ENCODE assay signal across 28 cellular contexts in genomic region chr18:53649621-53650020, GRCh38.
"Had no signal": no experiment of that assay in that cellular context is flagged by ENCODE, and none has a peak within 500 bp of the region (broad histone marks: within the 10 kb centered on the region; RNA-seq: fewer than 3 reads in every experiment).

No MANE protein-coding gene starts in this region.

- H3K27me3 Mint-ChIP-seq: naive thymus-derived CD4-positive, alpha-beta T cell; progenitor cell of endocrine pancreas; stimulated activated naive B cell treated with anti-CD40 and anti-IgM and Interleukin-4, amounts not matched to agents 10 μg/mL and 1 μg/mL and 100 μg/mL, for 72 hours; stimulated activated naive CD8-positive, alpha-beta T cell treated with anti-CD3 and anti-CD28 coated beads, Interleukin-15, Interleukin-2, amounts not matched to agents 100 ng/mL and 50 ng/mL, for 24 hours had no signal

- DNase-seq: naive thymus-derived CD4-positive, alpha-beta T cell; natural killer cell; occipital lobe; ovary; posterior cingulate gyrus; psoas muscle; right cardiac atrium; right lobe of liver; sigmoid colon; small intestine; stimulated activated CD4-positive, alpha-beta T cell treated with anti-CD3 and anti-CD28 coated beads, Interleukin-2, amount 100 ng/mL, for 24 hours; stimulated activated CD4-positive, alpha-beta T cell treated with anti-CD3 and anti-CD28 coated beads, Interleukin-2, amount 100 ng/mL, for 48 hours; stimulated activated CD4-positive, alpha-beta T cell treated with anti-CD3 and anti-CD28 coated beads, Interleukin-4, amount 100 ng/mL, for 24 hours; stimulated activated naive B cell treated with anti-CD40 and anti-IgM and Interleukin-4, amounts not matched to agents 10 μg/mL and 1 μg/mL and 100 μg/mL, for 72 hours; stimulated activated naive CD4-positive, alpha-beta T cell treated with Interleukin-2 at 50 U/mL for 16 hours; stomach; thyroid gland; trophoblast cell had no signal

- ATAC-seq: naive thymus-derived CD4-positive, alpha-beta T cell; natural killer cell; psoas muscle; right cardiac atrium; right lobe of liver; stimulated activated effector memory CD8-positive, alpha-beta T cell treated with anti-CD3 and anti-CD28 coated beads, Interleukin-12 subunit alpha, Interleukin-12 subunit beta, amount 100 ng/mL, for 72 hours; stimulated activated naive B cell treated with anti-CD40 and anti-IgM and Interleukin-4, amounts not matched to agents 10 μg/mL and 1 μg/mL and 100 μg/mL, for 72 hours had no signal

- H3K4me3 Mint-ChIP-seq: naive thymus-derived CD4-positive, alpha-beta T cell; natural killer cell; nephron; stimulated activated effector memory CD8-positive, alpha-beta T cell treated with anti-CD3 and anti-CD28 coated beads, Interleukin-12 subunit alpha, Interleukin-12 subunit beta, amount 100 ng/mL, for 72 hours; stimulated activated naive B cell treated with anti-CD40 and anti-IgM and Interleukin-4, amounts not matched to agents 10 μg/mL and 1 μg/mL and 100 μg/mL, for 72 hours; stimulated activated naive CD8-positive, alpha-beta T cell treated with anti-CD3 and anti-CD28 coated beads, Interleukin-15, Interleukin-2, amounts not matched to agents 100 ng/mL and 50 ng/mL, for 24 hours had no signal

- H3K9me3 ChIP-seq: ovary, psoas muscle, right lobe of liver, sigmoid colon, stomach, thoracic aorta, thyroid gland, tibial nerve, upper lobe of left lung, vagina had no signal

- H3K27ac ChIP-seq: ovary, parathyroid adenoma, psoas muscle, right lobe of liver, sigmoid colon, stomach, thoracic aorta, thyroid gland, tibial nerve, upper lobe of left lung, vagina had no signal

- H3K4me1 ChIP-seq: parathyroid adenoma, psoas muscle, right lobe of liver, sigmoid colon, thyroid gland, tibial nerve, upper lobe of left lung, vagina had no signal

- H3K27me3 ChIP-seq: ovary, right lobe of liver, sigmoid colon, stomach, thyroid gland, tibial nerve, upper lobe of left lung, vagina had no signal

- H3K9ac ChIP-seq: parathyroid adenoma had no signal

- H2AFZ ChIP-seq: parathyroid adenoma had no signal

- H3K36me3 Mint-ChIP-seq: naive thymus-derived CD4-positive, alpha-beta T cell; natural killer cell; stimulated activated effector memory CD8-positive, alpha-beta T cell treated with anti-CD3 and anti-CD28 coated beads, Interleukin-12 subunit alpha, Interleukin-12 subunit beta, amount 100 ng/mL, for 72 hours; stimulated activated naive B cell treated with anti-CD40 and anti-IgM and Interleukin-4, amounts not matched to agents 10 μg/mL and 1 μg/mL and 100 μg/mL, for 72 hours had no signal

- H3K9me3 Mint-ChIP-seq: nephron; stimulated activated naive B cell treated with anti-CD40 and anti-IgM and Interleukin-4, amounts not matched to agents 10 μg/mL and 1 μg/mL and 100 μg/mL, for 72 hours; stimulated activated naive CD8-positive, alpha-beta T cell treated with anti-CD3 and anti-CD28 coated beads, Interleukin-15, Interleukin-2, amounts not matched to agents 100 ng/mL and 50 ng/mL, for 24 hours had no signal

- H3K36me3 ChIP-seq: ovary, right lobe of liver, sigmoid colon, stomach, thoracic aorta, thyroid gland, tibial nerve, upper lobe of left lung, vagina had no signal

- H3K27ac Mint-ChIP-seq: naive thymus-derived CD4-positive, alpha-beta T cell; natural killer cell; nephron; progenitor cell of endocrine pancreas; stimulated activated effector memory CD8-positive, alpha-beta T cell treated with anti-CD3 and anti-CD28 coated beads, Interleukin-12 subunit alpha, Interleukin-12 subunit beta, amount 100 ng/mL, for 72 hours; stimulated activated naive B cell treated with anti-CD40 and anti-IgM and Interleukin-4, amounts not matched to agents 10 μg/mL and 1 μg/mL and 100 μg/mL, for 72 hours; stimulated activated naive CD8-positive, alpha-beta T cell treated with anti-CD3 and anti-CD28 coated beads, Interleukin-15, Interleukin-2, amounts not matched to agents 100 ng/mL and 50 ng/mL, for 24 hours had no signal

- FAIRE-seq: urothelium cell line had no signal

- H3K4me1 Mint-ChIP-seq: naive thymus-derived CD4-positive, alpha-beta T cell; natural killer cell; nephron; stimulated activated effector memory CD8-positive, alpha-beta T cell treated with anti-CD3 and anti-CD28 coated beads, Interleukin-12 subunit alpha, Interleukin-12 subunit beta, amount 100 ng/mL, for 72 hours; stimulated activated naive B cell treated with anti-CD40 and anti-IgM and Interleukin-4, amounts not matched to agents 10 μg/mL and 1 μg/mL and 100 μg/mL, for 72 hours had no signal

- H3K4me3 ChIP-seq: ovary, psoas muscle, right lobe of liver, sigmoid colon, stomach, thoracic aorta, thyroid gland, tibial nerve, upper lobe of left lung, vagina had no signal

- H3K79me2 ChIP-seq: parathyroid adenoma had no signal
